In genomic region chr20:23132930-23133559, GRCh38 we compare ENCODE assay signal across 16 cellular contexts. TPM values are rescaled to one million over a fixed set of nuclear protein-coding genes. Genes with fewer than 3 reads are reported as not detected.
A peak's percentile ranks its signal among the peaks of the same experiment; 100 is the strongest.
DNase-seq lines count a peak whose midpoint lies in the region; ATAC-seq, FAIRE-seq and TF ChIP-seq lines count a peak whose summit lies in the region.
"Had no signal": no experiment of that assay in that cellular context is flagged by ENCODE, and none has a peak within 500 bp of the region (broad histone marks: within the 10 kb centered on the region; RNA-seq: fewer than 3 reads in every experiment).

No MANE protein-coding gene starts in this region.

- no peak overlapping the region for H2BK120ac ChIP-seq in H9 (ENCODE audit: low read depth, low read length, poor library complexity, severe bottlenecking)

- no peak overlapping the region for H3K4ac ChIP-seq in H9 (ENCODE audit: low read depth, low read length)

- H2AFZ ChIP-seq in H9 (ENCODE audit: low read length) = no peak overlapping the region
- peak overlapping the region; percentile 57 for H2AFZ ChIP-seq in K562 (ENCODE audit: low read depth, low read length)
- no peak overlapping the region for H2AFZ ChIP-seq in hepatocyte

- POLR2A ChIA-PET in K562 (lab: Yijun Ruan, JAX) = interaction anchor here (0.7 to 7.2 kb wide), 13 partner anchors 10 to 294 kb away, joined by 3 to 109 read pairs (median 5); partner anchors contain the start of gene CD93

- H4K20me1 ChIP-seq in H9 (ENCODE audit: control insufficient read depth, insufficient read depth, insufficient read length) (no peaks in the 10 kb centered on the region), K562 (replicated peaks; ENCODE audit: control insufficient read depth, insufficient read depth, low read length) (no peaks in the 10 kb centered on the region), hepatocyte (ENCODE audit: insufficient read depth, poor library complexity, severe bottlenecking) (no peaks in the 10 kb centered on the region)

- no peak overlapping the region for H3K23ac ChIP-seq in H9 (ENCODE audit: insufficient read length, low read depth, low read length)

- H3K9ac ChIP-seq in H9 (ENCODE audit: extremely low read depth, insufficient read length, low read length) (no peak overlapping the region), K562 (ENCODE audit: insufficient read depth in 1 of 2, low read depth in 2 of 2, low read length in 2 of 2) (peak overlapping the region in 1 of 2 experiments; percentile 86; a peak in 2 of 4 replicates)

- TF ChIP-seq EP300 in K562 (IDR thresholded peaks at IDR 0.05; ENCODE audit: low read length) = peak; percentile 97
- TF ChIP-seq EP300 in sigmoid colon (IDR thresholded peaks at IDR 0.05) = no peak

- peaks cover 0 to 2% (median 0%) of the 10 kb centered on the region in 3 experiments; a peak in 1 of 7 replicates for H3K36me3 Mint-ChIP-seq in H9 (ENCODE audit: insufficient read depth in 1 of 3, low read depth in 3 of 3)
- H3K36me3 Mint-ChIP-seq in T-helper 2 cell treated with Interferon-gamma antibody and Interleukin-4, amounts not matched to agents 5 μg/mL and 100 μg/mL, for 36 hours (ENCODE audit: low read depth) = no peaks in the 10 kb centered on the region
- H3K36me3 Mint-ChIP-seq: activated naive CD8-positive, alpha-beta T cell had no signal

- 0 out of 2 replicates have a peak overlapping the region, but pooled peaks have one; percentile 22 for H3K14ac ChIP-seq in H9 (ENCODE audit: insufficient read depth, low read length)

- H3K4me3 ChIP-seq in K562 = peak overlapping the region; percentile 1; the same call in 1 of the 2 replicates
- H3K4me3 ChIP-seq in hepatocyte = no peak overlapping the region
- H3K4me3 ChIP-seq in sigmoid colon = no peak overlapping the region

- no CpG with 5 or more reads among the region's 7 CpGs for WGBS in H9 (ENCODE audit: extremely low coverage, insufficient read length, low lambda C conversion rate)
- WGBS in K562 (ENCODE audit: insufficient coverage, low coverage, missing lambda C conversion rate) = 0% methylated on average over 4 of the region's 7 CpGs
- 69% methylated on average over 7 of the region's 7 CpGs for WGBS in hepatocyte (ENCODE audit: low lambda C conversion rate, missing lambda C conversion rate)
- WGBS in sigmoid colon, 2 donors = 74 to 77% methylated on average over 7 of the region's 7 CpGs

- peak; percentile 98 for FAIRE-seq in K562 (lab: Jason Lieb, UNC)

- H4K91ac ChIP-seq in H9 (ENCODE audit: insufficient read length, low read depth, low read length) = no peak overlapping the region

- H3K79me2 ChIP-seq in H9 (ENCODE audit: insufficient read depth, low read length) (no peaks in the 10 kb centered on the region), K562 (ENCODE audit: control insufficient read depth, insufficient read depth, low read length) (0 out of 3 replicates have a peak, but pooled peaks cover 6% of the 10 kb centered on the region), hepatocyte (no peaks in the 10 kb centered on the region)

- no peak overlapping the region for H3K18ac ChIP-seq in H9 (ENCODE audit: insufficient read length, low read depth, low read length)

- no peak for TF ChIP-seq CTCF in H9 (conservative IDR thresholded peaks at IDR 0.05)
- no peak for TF ChIP-seq CTCF in K562 (IDR thresholded peaks at IDR 0.05 in 2 of 3, conservative IDR thresholded peaks at IDR 0.05 in 1 of 3; ENCODE audit: insufficient read depth in 2 of 3, low read depth in 1 of 3, low read length in 3 of 3)
- no peak for TF ChIP-seq CTCF in hepatocyte (IDR thresholded peaks at IDR 0.05; ENCODE audit: poor library complexity)
- TF ChIP-seq CTCF in sigmoid colon (IDR thresholded peaks at IDR 0.05) = no peak

- no TSS peak for BruUV-seq in K562 (replicated peaks; lab: Mats Ljungman, UMichigan)

- no peaks in the 10 kb centered on the region for H3K79me1 ChIP-seq in H9 (ENCODE audit: insufficient read depth, low read depth, low read length, poor library complexity, severe bottlenecking)

- peaks cover 0 to 3% of the 10 kb centered on the region in 2 experiments; a peak in 3 of 5 replicates for H3K9me3 Mint-ChIP-seq in H9
- H3K9me3 Mint-ChIP-seq in T-helper 2 cell treated with Interferon-gamma antibody and Interleukin-4, amounts not matched to agents 5 μg/mL and 100 μg/mL, for 36 hours = no peaks in the 10 kb centered on the region
- H3K9me3 Mint-ChIP-seq: central memory CD8-positive, alpha-beta T cell; HFFc6 had no signal

- no peak overlapping the region for H2BK5ac ChIP-seq in H9 (ENCODE audit: insufficient read length, low read length)

- no peaks in the 10 kb centered on the region; the same call in none of the 2 replicates for H3K27me3 Mint-ChIP-seq in H9 (ENCODE audit: low read depth)
- H3K27me3 Mint-ChIP-seq in T-helper 2 cell treated with Interferon-gamma antibody and Interleukin-4, amounts not matched to agents 5 μg/mL and 100 μg/mL, for 36 hours (ENCODE audit: low read depth) = peaks cover 2% of the 10 kb centered on the region
- H3K27me3 Mint-ChIP-seq: activated naive CD8-positive, alpha-beta T cell; central memory CD8-positive, alpha-beta T cell had no signal

- no peaks in the 10 kb centered on the region for H3K9me2 ChIP-seq in hepatocyte (replicated peaks; ENCODE audit: insufficient read depth)

- no peak overlapping the region for H3K4me3 Mint-ChIP-seq in H9
- no peak overlapping the region for H3K4me3 Mint-ChIP-seq in T-helper 2 cell treated with Interferon-gamma antibody and Interleukin-4, amounts not matched to agents 5 μg/mL and 100 μg/mL, for 36 hours
- H3K4me3 Mint-ChIP-seq: activated naive CD8-positive, alpha-beta T cell; central memory CD8-positive, alpha-beta T cell; HFFc6 had no signal

- no peaks in the 10 kb centered on the region for H3K4me1 ChIP-seq in H9 (ENCODE audit: insufficient read depth, low read length)
- peaks cover 58 to 63% of the 10 kb centered on the region in 2 experiments for H3K4me1 ChIP-seq in K562 (replicated peaks in 1 of 2; ENCODE audit: control insufficient read depth in 2 of 2, insufficient read depth in 2 of 2, low read length in 2 of 2)
- peaks cover 12% of the 10 kb centered on the region for H3K4me1 ChIP-seq in hepatocyte (ENCODE audit: insufficient read depth)
- no peaks in the 10 kb centered on the region for H3K4me1 ChIP-seq in sigmoid colon
- H3K4me1 ChIP-seq: BE2C had no signal

- H3K27ac Mint-ChIP-seq in H9 = no peak overlapping the region
- H3K27ac Mint-ChIP-seq in T-helper 2 cell treated with Interferon-gamma antibody and Interleukin-4, amounts not matched to agents 5 μg/mL and 100 μg/mL, for 36 hours = no peak overlapping the region
- H3K27ac Mint-ChIP-seq: activated naive CD8-positive, alpha-beta T cell; HFFc6 had no signal

- TF ChIP-seq POLR2A in K562 (conservative IDR thresholded peaks at IDR 0.05) (peak; percentile 3; the same call in 1 of the 2 replicates), sigmoid colon (IDR thresholded peaks at IDR 0.05) (no peak)

- H2BK20ac ChIP-seq in H9 (ENCODE audit: low read depth, low read length, poor library complexity, severe bottlenecking) = no peak overlapping the region

- no peak overlapping the region for H3K56ac ChIP-seq in H9 (ENCODE audit: insufficient read length, low read depth, low read length)

- no peak for DNase-seq in H9
- peak; percentile 82 to 96 (median 84) for DNase-seq in K562 (ENCODE audit: extremely low read depth in 1 of 4, low spot score in 3 of 4)
- no peak for DNase-seq in hepatocyte (ENCODE audit: low spot score)
- peak; percentile 61 for DNase-seq in sigmoid colon
- DNase-seq in stimulated activated CD4-positive, alpha-beta T cell treated with anti-CD3 and anti-CD28 coated beads, Interleukin-2, amount 100 ng/mL, for 48 hours = no peak
- no peak for DNase-seq in T-helper 2 cell treated with Interferon-gamma antibody and Interleukin-4, amounts not matched to agents 5 μg/mL and 100 μg/mL, for 36 hours (ENCODE audit: low spot score)
- DNase-seq in dedifferentiated amniotic fluid mesenchymal stem cell (ENCODE audit: extremely low spot score) = no peak
- DNase-seq in D341Med (ENCODE audit: low spot score) = no peak
- DNase-seq: BE2C; HFFc6; hippocampal formation; stimulated activated CD4-positive, alpha-beta T cell treated with anti-CD3 and anti-CD28 coated beads, Interleukin-15, amount 100 ng/mL, for 24 hours had no signal

- H2BK15ac ChIP-seq in H9 (ENCODE audit: low read depth, low read length) = no peak overlapping the region

- no peaks in the 10 kb centered on the region for H3K36me3 ChIP-seq in K562 (ENCODE audit: control insufficient read depth, insufficient read depth, low read length)
- no peaks in the 10 kb centered on the region for H3K36me3 ChIP-seq in hepatocyte (replicated peaks; ENCODE audit: insufficient read depth, low read depth)
- H3K36me3 ChIP-seq in sigmoid colon = no peaks in the 10 kb centered on the region
- H3K36me3 ChIP-seq: BE2C had no signal

- H3K27me3 ChIP-seq in H9 (ENCODE audit: insufficient read depth, low read length) (no peaks in the 10 kb centered on the region), K562 (ENCODE audit: control insufficient read depth in 2 of 2, insufficient read depth in 2 of 2, low read length in 2 of 2) (no peaks in the 10 kb centered on the region), hepatocyte (no peaks in the 10 kb centered on the region), sigmoid colon (no peaks in the 10 kb centered on the region)
- H3K27me3 ChIP-seq: BE2C had no signal

- H3K23me2 ChIP-seq in H9 (ENCODE audit: insufficient read length, low read depth, low read length, poor library complexity, severe bottlenecking) = no peaks in the 10 kb centered on the region

- H3K27ac ChIP-seq in H9 (ENCODE audit: insufficient read length, low read depth, low read length) (no peak overlapping the region), K562 (ENCODE audit: extremely low read depth, low read depth, low read length) (peak overlapping the region; percentile 100), hepatocyte (peak overlapping the region; percentile 54), sigmoid colon (peak overlapping the region in 2 of 4 donors; percentile 25 to 55)

- H3K4me1 Mint-ChIP-seq in H9 = 0 out of 4 replicates have a peak, but pooled peaks cover 0 to 2% of the 10 kb centered on the region in 2 experiments
- peaks cover 4% of the 10 kb centered on the region for H3K4me1 Mint-ChIP-seq in T-helper 2 cell treated with Interferon-gamma antibody and Interleukin-4, amounts not matched to agents 5 μg/mL and 100 μg/mL, for 36 hours (ENCODE audit: low read depth)
- H3K4me1 Mint-ChIP-seq: central memory CD8-positive, alpha-beta T cell had no signal

- H4K8ac ChIP-seq in H9 (replicated peaks; ENCODE audit: insufficient read length, low read depth, low read length) = no peak overlapping the region

- CTCF ChIA-PET in K562 (lab: Yijun Ruan, JAX; ENCODE audit: low intra/inter-chr PET ratio) = no interaction called here

- no peak overlapping the region for H2BK12ac ChIP-seq in H9 (ENCODE audit: insufficient read length, low read depth, low read length)

- intact Hi-C loops in K562 (cut with micrococcal nuclease) = loop anchor here (2.0 to 5.0 kb wide), 5 partner anchors 16 to 721 kb away; no protein-coding TSS in a partner anchor
- intact Hi-C loops in sigmoid colon (cut with DNase I) = no loop called here

- no peak; a peak in 1 of 4 replicates for TF ChIP-seq RAD21 in K562 (CRISPR knock-in tag; conservative IDR thresholded peaks at IDR 0.05 in 1 of 2, IDR thresholded peaks at IDR 0.05 in 1 of 2)

- no peak overlapping the region for H3T11ph ChIP-seq in H9 (ENCODE audit: low read length)

- no peak overlapping the region for H2AK5ac ChIP-seq in H9 (ENCODE audit: insufficient read length, low read length)

- H3K9me3 ChIP-seq in H9 (ENCODE audit: control insufficient read depth, low read depth, low read length) = no peaks in the 10 kb centered on the region
- no peaks in the 10 kb centered on the region for H3K9me3 ChIP-seq in K562 (replicated peaks; ENCODE audit: control insufficient read depth, insufficient read depth, low read depth, low read length)
- no peaks in the 10 kb centered on the region for H3K9me3 ChIP-seq in hepatocyte (ENCODE audit: low read depth)
- no peaks in the 10 kb centered on the region for H3K9me3 ChIP-seq in sigmoid colon
- H3K9me3 ChIP-seq: BE2C had no signal

- ATAC-seq in K562 = peak; percentile 77
- ATAC-seq: activated CD4-positive, CD25-positive, alpha-beta regulatory T cell treated with anti-CD3 and anti-CD28 coated beads, Interleukin-2, amount 50 U/mL, for 24 hours; SK-N-SH treated with all-trans-retinoic acid at 6 μM for 48 hours had no signal

- no peak overlapping the region for H3K4me2 ChIP-seq in H9 (ENCODE audit: insufficient read depth, insufficient read length, low read length)
- peak overlapping the region; percentile 88 for H3K4me2 ChIP-seq in K562 (ENCODE audit: insufficient read depth, low read length)
- no peak overlapping the region for H3K4me2 ChIP-seq in hepatocyte

- in situ Hi-C loops in K562 (cut with MboI) = no loop called here

- H4K5ac ChIP-seq in H9 (ENCODE audit: insufficient read length, low read depth, low read length) = no peak overlapping the region

- no peaks in the 10 kb centered on the region for H3K9me1 ChIP-seq in K562 (ENCODE audit: control insufficient read depth, insufficient read depth, low read length)

RNA-seq across cellular contexts. Expression of gene CD93, which starts 46.9 kb away (rescaled TPM):
- total RNA-seq in H9 (2021) (not detected in 2 replicates), K562 (2014; rRNA removed) (0.05 and 0.12 TPM in 2 replicates), K562 (2014; rRNA removed; fragmentation: Illumina TruSeq; extraction: Trizol) (0.04 and 0.10 TPM in 2 replicates), K562 (2015; rRNA removed; fragmentation: Illumina TruSeq; extraction: Trizol) (0.04 TPM in 2 replicates), K562 (2021) (0.20 and 0.25 TPM in 2 replicates), hepatocyte (2.1 and 4.1 TPM in 2 replicates), sigmoid colon (10 to 100 TPM; 14.2 to 27.2 (median 17.7) TPM)
- total RNA-seq in K562 (2011; cell fraction: chromatin; rRNA removed; ENCODE audit: low replicate concordance) = 0.16 and 0.39 TPM in 2 replicates
- total RNA-seq in K562 (2011; cell fraction: nucleolus; rRNA removed) = 0.26 and 0.33 TPM in 2 replicates
- total RNA-seq in K562 (2011; cell fraction: nucleoplasm; rRNA removed) = 0.44 and 0.61 TPM in 2 replicates
- polyA plus RNA-seq in K562 (2011; rRNA removed) (0.12 and 0.20 TPM in 2 replicates), K562 (2014; fragmentation: Illumina TruSeq; extraction: Trizol) (0.07 TPM in 2 replicates), K562 (2014; fragmentation: Nextera tagmentation; extraction: Ambion mirVana) (under 1 TPM; 0.03 TPM), K562 (2014; rRNA removed) (0.03 and 0.08 TPM in 2 replicates), hepatocyte (0.07 and 0.17 TPM in 2 replicates), sigmoid colon (10 to 100 TPM in 2 of 3 donors, 1 to 10 TPM in 1; 1.8 to 14.5 (median 10.6) TPM)
- polyA plus RNA-seq in K562 (2011; cell fraction: cytosol; rRNA removed) = 0.09 and 0.15 TPM in 2 replicates
- 0.17 and 0.21 TPM in 2 replicates for polyA plus RNA-seq in K562 (2011; cell fraction: nucleus; rRNA removed)
- 0.03 and 0.06 TPM in 2 replicates for polyA plus RNA-seq in K562 (2012)
- 0.21 and 0.42 TPM in 2 replicates for polyA minus RNA-seq in K562 (2011; rRNA and poly(A)+ RNA removed)
- 0.27 and 0.29 TPM in 2 replicates for polyA minus RNA-seq in K562 (2011; cell fraction: cytosol; rRNA and poly(A)+ RNA removed)
- polyA minus RNA-seq in K562 (2011; cell fraction: nucleus; rRNA and poly(A)+ RNA removed) = under 0.01 and 0.13 TPM in 2 replicates
- total RNA-seq: HFFc6 had no signal

Comparison
In these comparisons a context has a peak if more than half of its experiments do, and no peak if none do; other contexts are left out.
1. DNase-seq: peak in K562 (4 of 4) and sigmoid colon (single experiment); none in H9 (single experiment), hepatocyte (single experiment), stimulated activated CD4-positive, alpha-beta T cell treated with anti-CD3 and anti-CD28 coated beads, Interleukin-2, amount 100 ng/mL, for 48 hours (0 of 2), T-helper 2 cell treated with Interferon-gamma antibody and Interleukin-4, amounts not matched to agents 5 μg/mL and 100 μg/mL, for 36 hours (single experiment), dedifferentiated amniotic fluid mesenchymal stem cell (single experiment) and D341Med (single experiment).